Comparison of ENCODE assay signal across 30 cellular contexts in the genomic region with DNA sequence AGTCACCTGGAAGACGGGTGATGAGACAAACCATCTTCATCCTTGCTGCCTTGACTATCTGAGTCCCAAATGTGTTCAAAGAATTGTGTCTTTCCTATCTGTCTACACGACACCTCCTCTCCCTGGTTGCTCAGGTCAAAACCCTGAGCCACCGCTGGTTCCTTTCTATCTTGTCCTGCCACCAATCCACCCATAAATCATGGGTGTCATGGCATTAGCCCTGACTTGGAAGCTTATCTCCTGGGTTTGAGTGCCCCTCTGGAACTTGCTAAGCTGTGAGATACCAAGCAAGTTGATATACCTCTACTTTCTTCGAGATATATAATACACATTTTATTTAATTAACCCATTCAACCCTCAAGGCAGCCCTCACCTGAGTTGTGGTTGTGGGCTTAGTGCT. TPM values are rescaled to one million over a fixed set of nuclear protein-coding genes. Genes with fewer than 3 reads are reported as not detected.
DNase-seq lines count a peak whose midpoint lies in the region; ATAC-seq, FAIRE-seq and TF ChIP-seq lines count a peak whose summit lies in the region.
"Had no signal": no experiment of that assay in that cellular context is flagged by ENCODE, and none has a peak within 500 bp of the region (broad histone marks: within the 10 kb centered on the region; RNA-seq: fewer than 3 reads in every experiment).

No MANE protein-coding gene starts in this region.

- H2AFZ ChIP-seq in K562 (ENCODE audit: low read depth, low read length) = no peak overlapping the region

- peak in 1 of 4 experiments; percentile 7 for DNase-seq in K562 (ENCODE audit: extremely low read depth in 1 of 4, low spot score in 3 of 4)
- peak; percentile 15 for DNase-seq in lung (ENCODE audit: low spot score)
- DNase-seq in stimulated activated CD4-positive, alpha-beta T cell treated with anti-CD3 and anti-CD28 coated beads, Interleukin-2, amount 100 ng/mL, for 24 hours = no peak
- no peak for DNase-seq in NCI-H2196 (lab: John Stamatoyannopoulos, UW; ENCODE audit: unreplicated experiment)
- no peak for DNase-seq in thyroid gland
- DNase-seq: 8988T; ACHN; BE2C; C1 segment of cervical spinal cord; CD4-positive, alpha-beta memory T cell; CD4-positive, CD25-positive, alpha-beta regulatory T cell; CD8-positive, alpha-beta memory T cell; COR-L47; DMS 273 treated with DMSO at 0.1 percent for 48 hours; DMS153; DMS53; DMS79; DND-41; EL; GDM1 had no signal

- no peaks in the 10 kb centered on the region for H3K79me2 ChIP-seq in K562 (ENCODE audit: control insufficient read depth, insufficient read depth, low read length)

- ATAC-seq in K562 (no peak), lung (ENCODE audit: insufficient read depth, low FRiP score) (no peak)
- ATAC-seq: GM12878 had no signal

- no peak for TF ChIP-seq RAD21 in K562 (CRISPR knock-in tag; conservative IDR thresholded peaks at IDR 0.05 in 1 of 2, IDR thresholded peaks at IDR 0.05 in 1 of 2)

- intact Hi-C loops in K562 (cut with micrococcal nuclease) (no loop called here), thyroid gland (cut with DNase I) (no loop called here)

- H3K9ac ChIP-seq in K562 (ENCODE audit: insufficient read depth in 1 of 2, low read depth in 2 of 2, low read length in 2 of 2) = no peak overlapping the region
- H3K9ac ChIP-seq: BLaER1 had no signal

- TF ChIP-seq POLR2A in K562 (conservative IDR thresholded peaks at IDR 0.05) = no peak
- no peak for TF ChIP-seq POLR2A in thyroid gland (IDR thresholded peaks at IDR 0.05)

- H4K20me1 ChIP-seq in K562 (replicated peaks; ENCODE audit: control insufficient read depth, insufficient read depth, low read length) = no peaks in the 10 kb centered on the region
- H4K20me1 ChIP-seq: BLaER1 had no signal

- FAIRE-seq in K562 (lab: Jason Lieb, UNC) = no peak
- FAIRE-seq: A204.1, GM12878, GM12892, GM18507 had no signal

- no peaks in the 10 kb centered on the region for H3K9me1 ChIP-seq in K562 (ENCODE audit: control insufficient read depth, insufficient read depth, low read length)

- H3K9me3 ChIP-seq in K562 (replicated peaks; ENCODE audit: control insufficient read depth, insufficient read depth, low read depth, low read length) (no peaks in the 10 kb centered on the region), lung (ENCODE audit: control insufficient read depth in 2 of 2, insufficient read depth in 1 of 2, low read length in 1 of 2) (peaks cover 0 to 2% of the 10 kb centered on the region in 2 donors), thyroid gland (no peaks in the 10 kb centered on the region)
- H3K9me3 ChIP-seq: BE2C had no signal

- H3K27ac ChIP-seq in K562 (ENCODE audit: extremely low read depth, low read depth, low read length) (no peak overlapping the region), lung (ENCODE audit: low read depth in 1 of 2, low read length in 1 of 2) (no peak overlapping the region), thyroid gland (no peak overlapping the region)
- H3K27ac ChIP-seq: BLaER1 had no signal

- no peak overlapping the region for H3K4me2 ChIP-seq in K562 (ENCODE audit: insufficient read depth, low read length)
- H3K4me2 ChIP-seq: BLaER1 had no signal

- H3K36me3 ChIP-seq in K562 (ENCODE audit: control insufficient read depth, insufficient read depth, low read length) (no peaks in the 10 kb centered on the region), lung (ENCODE audit: control insufficient read depth in 2 of 2, insufficient read depth in 2 of 2, low read length in 2 of 2) (no peaks in the 10 kb centered on the region), thyroid gland (no peaks in the 10 kb centered on the region)
- H3K36me3 ChIP-seq: BE2C, BLaER1 had no signal

- BruUV-seq in K562 (replicated peaks; lab: Mats Ljungman, UMichigan) = no TSS peak

- CTCF ChIA-PET in K562 (lab: Yijun Ruan, JAX; ENCODE audit: low intra/inter-chr PET ratio) = no interaction called here

- in situ Hi-C loops in K562 (cut with MboI) = no loop called here

- POLR2A ChIA-PET in K562 (lab: Yijun Ruan, JAX) = no interaction called here

- WGBS in K562 (ENCODE audit: insufficient coverage, low coverage, missing lambda C conversion rate) = 0% methylated on average over 4 of the region's 4 CpGs
- WGBS in lung, 2 donors = 62 to 76% methylated on average over 4 of the region's 4 CpGs
- 55 to 70% methylated on average over 4 of the region's 4 CpGs for WGBS in thyroid gland, 2 donors

- H3K27me3 ChIP-seq in K562 (ENCODE audit: control insufficient read depth in 2 of 2, insufficient read depth in 2 of 2, low read length in 2 of 2) = peaks cover 3 to 11% of the 10 kb centered on the region in 2 experiments; a peak in 3 of 5 replicates
- peaks cover 3% of the 10 kb centered on the region for H3K27me3 ChIP-seq in lung (ENCODE audit: control insufficient read depth, insufficient read depth)
- H3K27me3 ChIP-seq in thyroid gland = no peaks in the 10 kb centered on the region
- H3K27me3 ChIP-seq: BLaER1 had no signal

- TF ChIP-seq CTCF in K562 (IDR thresholded peaks at IDR 0.05 in 2 of 3, conservative IDR thresholded peaks at IDR 0.05 in 1 of 3; ENCODE audit: insufficient read depth in 2 of 3, low read depth in 1 of 3, low read length in 3 of 3) (no peak), lung (IDR thresholded peaks at IDR 0.05; ENCODE audit: control extremely low read depth, extremely low read depth) (no peak), thyroid gland (IDR thresholded peaks at IDR 0.05) (no peak)

- no peaks in the 10 kb centered on the region for H3K4me1 ChIP-seq in K562 (replicated peaks in 1 of 2; ENCODE audit: control insufficient read depth in 2 of 2, insufficient read depth in 2 of 2, low read length in 2 of 2)
- H3K4me1 ChIP-seq in lung (ENCODE audit: control insufficient read depth in 2 of 2, insufficient read depth in 2 of 2, low read length in 2 of 2) = no peaks in the 10 kb centered on the region
- no peaks in the 10 kb centered on the region for H3K4me1 ChIP-seq in thyroid gland
- H3K4me1 ChIP-seq: BE2C, BLaER1 had no signal

- TF ChIP-seq EP300 in K562 (IDR thresholded peaks at IDR 0.05; ENCODE audit: low read length) = no peak

- H3K4me3 ChIP-seq in K562 (no peak overlapping the region), lung (no peak overlapping the region), thyroid gland (replicated peaks in 1 of 3) (no peak overlapping the region)
- H3K4me3 ChIP-seq: BLaER1, GM12878 had no signal

TF ChIP-seq in K562, 482 proteins besides CTCF, POLR2A, EP300 and RAD21:
- TF ChIP-seq MECOM (CRISPR knock-in tag; IDR thresholded peaks at IDR 0.05) = peak; percentile 87
- peak; percentile 74 for TF ChIP-seq PKNOX1 (IDR thresholded peaks at IDR 0.05)
- no peak for TF ChIP-seq KLF16 (IDR thresholded peaks at IDR 0.05)
- no peak for TF ChIP-seq RBM15 (IDR thresholded peaks at IDR 0.05; ENCODE audit: insufficient read depth, low read length)
- TF ChIP-seq MEIS2 (IDR thresholded peaks at IDR 0.05; ENCODE audit: partially characterized antibody) = peak; percentile 71
- no peak for TF ChIP-seq PBX2 (CRISPR knock-in tag; IDR thresholded peaks at IDR 0.05; ENCODE audit: low read depth)
- peak; percentile 80 for TF ChIP-seq PBX2 (tag; conservative IDR thresholded peaks at IDR 0.05; ENCODE audit: low read depth)
- TF ChIP-seq PHF20 (IDR thresholded peaks at IDR 0.05; ENCODE audit: partially characterized antibody) = no peak

RNA-seq across cellular contexts. Expression of gene ASCL4, which starts 57.9 kb away (rescaled TPM):
- total RNA-seq in K562 (2011; cell fraction: chromatin; rRNA removed; ENCODE audit: low replicate concordance) = not detected in 2 replicates
- not detected in 2 replicates for total RNA-seq in K562 (2011; cell fraction: nucleolus; rRNA removed)
- not detected in 2 replicates for total RNA-seq in K562 (2011; cell fraction: nucleoplasm; rRNA removed)
- total RNA-seq in K562 (2014; rRNA removed) (not detected in 2 replicates), K562 (2014; rRNA removed; fragmentation: Illumina TruSeq; extraction: Trizol) (not detected in 2 replicates), K562 (2015; rRNA removed; fragmentation: Illumina TruSeq; extraction: Trizol) (not detected in 2 replicates), K562 (2021) (not detected in 2 replicates), lung (not detected), thyroid gland (not detected)
- polyA plus RNA-seq in K562 (2011; rRNA removed) (not detected in 2 replicates), K562 (2014; fragmentation: Illumina TruSeq; extraction: Trizol) (not detected in 2 replicates), K562 (2014; fragmentation: Nextera tagmentation; extraction: Ambion mirVana) (not detected), K562 (2014; rRNA removed) (not detected in 2 replicates), lung (not detected)
- polyA plus RNA-seq in K562 (2011; cell fraction: cytosol; rRNA removed) = not detected in 2 replicates
- not detected in 2 replicates for polyA plus RNA-seq in K562 (2011; cell fraction: nucleus; rRNA removed)
- polyA plus RNA-seq in K562 (2012) = not detected in 2 replicates
- not detected in 2 replicates for polyA minus RNA-seq in K562 (2011; rRNA and poly(A)+ RNA removed)
- not detected in 2 replicates for polyA minus RNA-seq in K562 (2011; cell fraction: cytosol; rRNA and poly(A)+ RNA removed)
- not detected in 2 replicates for polyA minus RNA-seq in K562 (2011; cell fraction: nucleus; rRNA and poly(A)+ RNA removed)
- total RNA-seq: A673; CD4-positive, alpha-beta memory T cell; CD4-positive, CD25-positive, alpha-beta regulatory T cell; CD8-positive, alpha-beta memory T cell; Daoy; G401; GM12878 had no signal
- polyA plus RNA-seq: AG04450; CD14-positive monocyte; CD4-positive, alpha-beta memory T cell; CD4-positive, CD25-positive, alpha-beta regulatory T cell; CD8-positive, alpha-beta memory T cell; GM12878 had no signal
